1 cellular context compared by ENCODE assay signal in genomic region chr22:40855104-40855959, GRCh38.
TF ChIP-seq lines count a peak whose summit lies in the region.

No MANE protein-coding gene starts in this region.

TF ChIP-seq in HEK293T, 16 proteins besides CTCF, POLR2A, EP300 and RAD21:
- TF ChIP-seq ZNF384 (IDR thresholded peaks at IDR 0.05) (no peak), LEF1 (IDR thresholded peaks at IDR 0.05; ENCODE audit: borderline replicate concordance) (no peak), PKNOX1 (IDR thresholded peaks at IDR 0.05) (no peak), BHLHE40 (IDR thresholded peaks at IDR 0.05; ENCODE audit: borderline replicate concordance) (no peak), SUZ12 (IDR thresholded peaks at IDR 0.05) (no peak), ARNT (IDR thresholded peaks at IDR 0.05) (no peak), SP1 (IDR thresholded peaks at IDR 0.05) (no peak), L3MBTL2 (conservative IDR thresholded peaks at IDR 0.05) (no peak), TARDBP (IDR thresholded peaks at IDR 0.05) (no peak), ELF4 (IDR thresholded peaks at IDR 0.05) (no peak), FOXK2 (IDR thresholded peaks at IDR 0.05) (no peak), FOXA1 (IDR thresholded peaks at IDR 0.05) (no peak), CTBP1 (IDR thresholded peaks at IDR 0.05; ENCODE audit: borderline replicate concordance) (no peak), HDGF (IDR thresholded peaks at IDR 0.05; ENCODE audit: borderline replicate concordance) (no peak), FOXM1 (IDR thresholded peaks at IDR 0.05; ENCODE audit: borderline replicate concordance) (no peak), NFRKB (IDR thresholded peaks at IDR 0.05) (no peak)
